ENCODE assay signal across 1 cellular context in genomic region chr1:156591432-156592157, GRCh38.
TF ChIP-seq lines count a peak whose summit lies in the region.

TSS of gene NAXE (plus strand) at chr1:156591776. CDS start at chr1:156591805, 29 bp downstream.

TF ChIP-seq in HepG2, 621 proteins besides CTCF, POLR2A, EP300 and RAD21 (continued from another document and continues in another):
- TF ChIP-seq ZNF253 (CRISPR knock-in tag; IDR thresholded peaks at IDR 0.05; ENCODE audit: borderline replicate concordance) (peak; percentile 66; the same call in 1 of the 2 replicates), ZNF670 (CRISPR knock-in tag; IDR thresholded peaks at IDR 0.05; ENCODE audit: borderline replicate concordance) (peak; percentile 65), ZBTB20 (CRISPR knock-in tag; IDR thresholded peaks at IDR 0.05; ENCODE audit: borderline replicate concordance, low read depth) (0 out of 2 replicates have a peak, but pooled peaks have one; percentile 65), ZNF761 (CRISPR knock-in tag; conservative IDR thresholded peaks at IDR 0.05) (peak; percentile 57; the same call in 1 of the 2 replicates), TFDP1 (CRISPR knock-in tag; IDR thresholded peaks at IDR 0.05; ENCODE audit: borderline replicate concordance) (0 out of 2 replicates have a peak, but pooled peaks have one; percentile 6), POLR2AphosphoS2 (IDR thresholded peaks at IDR 0.05; ENCODE audit: low read depth, low read length) (no peak), MXD4 (CRISPR knock-in tag; IDR thresholded peaks at IDR 0.05) (peak; percentile 61), ZC3H4 (CRISPR knock-in tag; IDR thresholded peaks at IDR 0.05; ENCODE audit: borderline replicate concordance) (no peak), ZFP41 (CRISPR knock-in tag; IDR thresholded peaks at IDR 0.05; ENCODE audit: borderline replicate concordance) (no peak), ZFYVE20 (CRISPR knock-in tag; IDR thresholded peaks at IDR 0.05; ENCODE audit: borderline replicate concordance, low read depth) (no peak), SIN3A (IDR thresholded peaks at IDR 0.05; ENCODE audit: borderline replicate concordance, low read depth, low read length) (peak; percentile 66; the same call in 1 of the 2 replicates), ERF (CRISPR knock-in tag; IDR thresholded peaks at IDR 0.05) (peak; percentile 84), ZBTB33 (CRISPR knock-in tag; IDR thresholded peaks at IDR 0.05) (0 out of 2 replicates have a peak, but pooled peaks have one; percentile 4), FLYWCH1 (CRISPR knock-in tag; IDR thresholded peaks at IDR 0.05) (peak; percentile 7; the same call in 1 of the 2 replicates), FOXA1 (IDR thresholded peaks at IDR 0.05) (no peak), FOXA1 (CRISPR knock-in tag; IDR thresholded peaks at IDR 0.05) (no peak), HOXD1 (CRISPR knock-in tag; IDR thresholded peaks at IDR 0.05) (no peak), AHDC1 (CRISPR knock-in tag; IDR thresholded peaks at IDR 0.05; ENCODE audit: borderline replicate concordance) (0 out of 2 replicates have a peak, but pooled peaks have one; percentile 27), GABPB1 (CRISPR knock-in tag; IDR thresholded peaks at IDR 0.05) (peak; percentile 77), HMGXB3 (CRISPR knock-in tag; IDR thresholded peaks at IDR 0.05; ENCODE audit: borderline replicate concordance) (no peak), ZNF12 (CRISPR knock-in tag; IDR thresholded peaks at IDR 0.05) (peak; percentile 18; the same call in 1 of the 2 replicates), UBTF (CRISPR knock-in tag; IDR thresholded peaks at IDR 0.05) (peak; percentile 55; the same call in 1 of the 2 replicates), IKZF4 (CRISPR knock-in tag; IDR thresholded peaks at IDR 0.05; ENCODE audit: borderline replicate concordance, low read depth, not compliant biosample characterization) (no peak), ZNF263 (CRISPR knock-in tag; IDR thresholded peaks at IDR 0.05) (0 out of 2 replicates have a peak, but pooled peaks have one; percentile 12), ZNF740 (CRISPR knock-in tag; IDR thresholded peaks at IDR 0.05) (no peak), IRF9 (CRISPR knock-in tag; IDR thresholded peaks at IDR 0.05; ENCODE audit: borderline replicate concordance) (peak; percentile 87), ZNF574 (CRISPR knock-in tag; IDR thresholded peaks at IDR 0.05) (peak; percentile 82), CBFB (CRISPR knock-in tag; IDR thresholded peaks at IDR 0.05) (peak; percentile 51; the same call in 1 of the 2 replicates), E2F1 (CRISPR knock-in tag; IDR thresholded peaks at IDR 0.05) (0 out of 2 replicates have a peak, but pooled peaks have one; percentile 34), ZNF660 (CRISPR knock-in tag; IDR thresholded peaks at IDR 0.05; ENCODE audit: borderline replicate concordance, low read depth) (no peak), ARNT2 (CRISPR knock-in tag; IDR thresholded peaks at IDR 0.05; ENCODE audit: low read depth) (peak; percentile 9; the same call in 1 of the 2 replicates), ZBTB3 (CRISPR knock-in tag; IDR thresholded peaks at IDR 0.05; ENCODE audit: borderline replicate concordance, low read depth) (no peak), TAF15 (IDR thresholded peaks at IDR 0.05; ENCODE audit: low read depth, low read length, poor library complexity, severe bottlenecking) (peak; percentile 62)
